ENCODE assay signal across 8 cellular contexts in the genomic region with DNA sequence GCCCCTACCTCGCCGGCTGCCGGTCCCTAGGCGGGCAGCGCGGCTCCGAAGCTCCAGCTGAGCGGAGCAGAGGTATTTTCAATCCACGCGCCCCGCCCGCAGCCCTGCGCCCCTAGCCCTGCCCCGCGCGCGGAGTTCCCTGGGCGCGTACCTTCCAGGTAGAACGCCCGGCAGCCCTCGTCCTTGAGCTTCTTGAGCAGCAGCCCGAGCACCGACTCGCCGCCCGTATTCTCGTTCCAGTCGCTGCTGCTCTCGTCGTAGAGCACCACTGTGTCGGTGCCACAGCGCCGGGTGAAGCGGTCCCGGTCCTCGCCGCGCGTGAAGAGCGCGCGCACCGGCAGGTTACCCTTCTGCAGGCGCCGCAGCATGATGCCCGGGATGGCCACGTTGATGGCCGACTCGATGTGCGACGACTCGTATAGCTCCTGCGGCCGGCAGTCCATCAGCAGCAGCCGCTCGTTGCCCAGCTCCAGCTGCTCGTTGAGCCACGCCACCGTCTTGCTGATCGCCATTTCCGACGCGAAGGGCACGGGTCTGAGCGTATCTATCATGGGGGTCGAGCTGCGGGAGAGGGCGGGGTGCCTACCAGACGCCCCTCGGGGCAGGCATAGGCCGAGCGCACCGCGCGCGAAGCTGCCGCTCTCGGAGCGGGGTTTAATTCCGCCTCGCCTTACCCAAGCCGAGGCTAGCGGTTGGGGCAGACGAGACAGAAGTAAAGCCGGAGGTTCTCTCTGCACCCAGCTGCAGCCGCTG. TPM values are rescaled to one million over a fixed set of nuclear protein-coding genes. Genes with fewer than 3 reads are reported as not detected.
DNase-seq lines count a peak whose midpoint lies in the region; ATAC-seq and TF ChIP-seq lines count a peak whose summit lies in the region.

No MANE protein-coding gene starts in this region.

- no peaks in the 10 kb centered on the region for H3K27me3 ChIP-seq in CD4-positive, alpha-beta T cell (ENCODE audit: control insufficient read depth, insufficient read depth, low read length)
- H3K27me3 ChIP-seq in fibroblast of lung (ENCODE audit: control insufficient read depth, insufficient read depth, low read length) (no peaks in the 10 kb centered on the region), neutrophil (no peaks in the 10 kb centered on the region)

- H3K4me2 ChIP-seq in fibroblast of lung (ENCODE audit: extremely low read depth, insufficient read depth, low read length), result peak overlapping the region; percentile 52

- intact Hi-C loops in CD4-positive, alpha-beta T cell (cut with DNase I, micrococcal nuclease), result loop anchor here (2.0 to 10.0 kb wide), 7 partner anchors 47 to 1209 kb away; a partner anchor contains a TSS

- DNase-seq in CD4-positive, alpha-beta T cell, result peak; percentile 14 to 47 (median 22)
- DNase-seq in NCI-H146 treated with DMSO at 0.1 percent for 48 hours (lab: John Stamatoyannopoulos, UW; ENCODE audit: unreplicated experiment) (peak; percentile 50), fibroblast of lung (ENCODE audit: low read depth in 2 of 2) (peak; percentile 45 to 55), DMS114 treated with DMSO at 0.1 percent for 48 hours (lab: John Stamatoyannopoulos, UW; ENCODE audit: unreplicated experiment) (no peak), pons (ENCODE audit: low spot score) (no peak)
- DNase-seq in activated T-cell treated with anti-CD3 and anti-CD28 coated beads, Interleukin-2, amount 50 U/mL, for 72 hours, result peak; percentile 51 to 52

- H3K4me1 ChIP-seq in fibroblast of lung (ENCODE audit: control insufficient read depth, extremely low read depth, insufficient read depth, low read length) (peaks cover 21% of the 10 kb centered on the region), neutrophil (ENCODE audit: control insufficient read depth in 1 of 2, insufficient read depth in 1 of 2, low read depth in 1 of 2, low read length in 1 of 2) (peaks cover 58 to 71% of the 10 kb centered on the region in 2 experiments)

- H3K36me3 ChIP-seq in fibroblast of lung (ENCODE audit: control insufficient read depth, insufficient read depth, low read length), result peaks cover 4% of the 10 kb centered on the region
- H3K36me3 ChIP-seq in neutrophil, result peaks cover 28% of the 10 kb centered on the region

- POLR2A ChIA-PET in CD4-positive, alpha-beta T cell (lab: Charles Lee), result interaction anchor here (0.5 to 4.5 kb wide), 16 partner anchors 11 to 391 kb away, joined by 3 to 38 read pairs (median 5); a partner anchor contains a TSS

- H3K36me3 Mint-ChIP-seq in CD4-positive, alpha-beta T cell (ENCODE audit: low read depth), result peaks cover 8% of the 10 kb centered on the region
- peaks cover 27 to 37% of the 10 kb centered on the region in 2 donors for H3K36me3 Mint-ChIP-seq in activated T-cell treated with anti-CD3 and anti-CD28 coated beads, Interleukin-2, amount 50 U/mL, for 72 hours (ENCODE audit: insufficient read depth in 2 of 2)

- peak; percentile 28 for ATAC-seq in CD4-positive, alpha-beta T cell (ENCODE audit: poor library complexity)
- peak; percentile 32 for ATAC-seq in GM21576 (IDR thresholded peaks at IDR 0.05; ENCODE audit: unreplicated experiment)
- peak; percentile 11 to 30 for ATAC-seq in activated T-cell treated with anti-CD3 and anti-CD28 coated beads, Interleukin-2, amount 50 U/mL, for 72 hours (replicated peaks in 1 of 2)

- CTCF ChIA-PET in CD4-positive, alpha-beta T cell (lab: Charles Lee), result no interaction called here

- H2AFZ ChIP-seq in fibroblast of lung (ENCODE audit: low read length), result peak overlapping the region; percentile 34

- no peak for TF ChIP-seq CTCF in CD4-positive, alpha-beta T cell (IDR thresholded peaks at IDR 0.05)
- no peak for TF ChIP-seq CTCF in fibroblast of lung (conservative IDR thresholded peaks at IDR 0.05 in 1 of 2, IDR thresholded peaks at IDR 0.05 in 1 of 2; ENCODE audit: low read depth in 1 of 2, low read length in 2 of 2)
- TF ChIP-seq CTCF in neutrophil (IDR thresholded peaks at IDR 0.05), result no peak

- peak overlapping the region; percentile 88 for H3K27ac Mint-ChIP-seq in CD4-positive, alpha-beta T cell
- peak overlapping the region; percentile 96 for H3K27ac Mint-ChIP-seq in activated T-cell treated with anti-CD3 and anti-CD28 coated beads, Interleukin-2, amount 50 U/mL, for 72 hours

- H3K27me3 Mint-ChIP-seq in CD4-positive, alpha-beta T cell, result no peaks in the 10 kb centered on the region
- peaks cover 11% of the 10 kb centered on the region for H3K27me3 Mint-ChIP-seq in activated T-cell treated with anti-CD3 and anti-CD28 coated beads, Interleukin-2, amount 50 U/mL, for 72 hours (ENCODE audit: low read depth)

- no peaks in the 10 kb centered on the region for H3K9me3 Mint-ChIP-seq in CD4-positive, alpha-beta T cell
- no peaks in the 10 kb centered on the region for H3K9me3 Mint-ChIP-seq in activated T-cell treated with anti-CD3 and anti-CD28 coated beads, Interleukin-2, amount 50 U/mL, for 72 hours

- peaks cover 54% of the 10 kb centered on the region for H3K4me1 Mint-ChIP-seq in CD4-positive, alpha-beta T cell (ENCODE audit: low read depth)
- H3K4me1 Mint-ChIP-seq in activated T-cell treated with anti-CD3 and anti-CD28 coated beads, Interleukin-2, amount 50 U/mL, for 72 hours (ENCODE audit: low read depth), result peaks cover 58% of the 10 kb centered on the region

- H4K20me1 ChIP-seq in fibroblast of lung (ENCODE audit: control insufficient read depth, extremely low read depth, insufficient read depth, low read length), result no peaks in the 10 kb centered on the region

- peaks cover 53% of the 10 kb centered on the region for H3K79me2 ChIP-seq in fibroblast of lung (ENCODE audit: control insufficient read depth, insufficient read depth, low read length)

- no peak overlapping the region for H3K27ac ChIP-seq in CD4-positive, alpha-beta T cell (ENCODE audit: low read depth, low read length)
- H3K27ac ChIP-seq in fibroblast of lung (ENCODE audit: insufficient read depth, low read length) (peak overlapping the region; percentile 96), neutrophil (peak overlapping the region; percentile 97)

- H3K9me3 ChIP-seq in CD4-positive, alpha-beta T cell (ENCODE audit: control insufficient read depth, low read length), result no peaks in the 10 kb centered on the region
- H3K9me3 ChIP-seq in fibroblast of lung (ENCODE audit: control insufficient read depth, insufficient read depth, low read depth, low read length) (no peaks in the 10 kb centered on the region), neutrophil (no peaks in the 10 kb centered on the region)

- H3K4me3 ChIP-seq in fibroblast of lung (replicated peaks in 1 of 4; ENCODE audit: control extremely low read depth in 1 of 4, insufficient read depth in 1 of 4, low read depth in 3 of 4, low read length in 4 of 4) (peak overlapping the region; percentile 61 to 92 (median 74)), neutrophil (ENCODE audit: low read depth in 1 of 2, low read length in 1 of 2) (peak overlapping the region; percentile 73 to 90)

- peak overlapping the region; percentile 94 for H3K4me3 Mint-ChIP-seq in CD4-positive, alpha-beta T cell
- H3K4me3 Mint-ChIP-seq in activated T-cell treated with anti-CD3 and anti-CD28 coated beads, Interleukin-2, amount 50 U/mL, for 72 hours, result peak overlapping the region; percentile 97

- peak overlapping the region; percentile 91 for H3K9ac ChIP-seq in fibroblast of lung (ENCODE audit: insufficient read depth, low read length)

RNA-seq across cellular contexts. Expression of a gene that starts 0.6 kb away (rescaled TPM):
- total RNA-seq in CD4-positive, alpha-beta T cell, result 10 to 100 TPM; 11.8 to 14.7 TPM
- total RNA-seq in activated T-cell treated with anti-CD3 and anti-CD28 coated beads, Interleukin-2, amount 50 U/mL, for 72 hours, result 100 to 1,000 TPM; 115 to 182 TPM
- 49.8 and 50.0 TPM in 2 replicates for total RNA-seq in fibroblast of lung
- polyA plus RNA-seq in fibroblast of lung, result 7.0 and 75.3 TPM in 2 replicates
- polyA plus RNA-seq in fibroblast of lung (2012), result 6.2 and 47.7 TPM in 2 replicates
- polyA minus RNA-seq in fibroblast of lung (ENCODE audit: low replicate concordance), result 48.2 and 236 TPM in 2 replicates

Comparison
In these comparisons a context has a peak if more than half of its experiments do, and no peak if none do; other contexts are left out.
1. DNase-seq: peak in CD4-positive, alpha-beta T cell (10 of 10), NCI-H146 treated with DMSO at 0.1 percent for 48 hours (single experiment), activated T-cell treated with anti-CD3 and anti-CD28 coated beads, Interleukin-2, amount 50 U/mL, for 72 hours (2 of 2) and fibroblast of lung (2 of 2); none in DMS114 treated with DMSO at 0.1 percent for 48 hours (single experiment) and pons (single experiment).
2. Peak in every context shown above with its lines, with median percentiles within 50 percentile points of each other: ATAC-seq.